ENCODE assay signal across 16 cellular contexts in the genomic region with DNA sequence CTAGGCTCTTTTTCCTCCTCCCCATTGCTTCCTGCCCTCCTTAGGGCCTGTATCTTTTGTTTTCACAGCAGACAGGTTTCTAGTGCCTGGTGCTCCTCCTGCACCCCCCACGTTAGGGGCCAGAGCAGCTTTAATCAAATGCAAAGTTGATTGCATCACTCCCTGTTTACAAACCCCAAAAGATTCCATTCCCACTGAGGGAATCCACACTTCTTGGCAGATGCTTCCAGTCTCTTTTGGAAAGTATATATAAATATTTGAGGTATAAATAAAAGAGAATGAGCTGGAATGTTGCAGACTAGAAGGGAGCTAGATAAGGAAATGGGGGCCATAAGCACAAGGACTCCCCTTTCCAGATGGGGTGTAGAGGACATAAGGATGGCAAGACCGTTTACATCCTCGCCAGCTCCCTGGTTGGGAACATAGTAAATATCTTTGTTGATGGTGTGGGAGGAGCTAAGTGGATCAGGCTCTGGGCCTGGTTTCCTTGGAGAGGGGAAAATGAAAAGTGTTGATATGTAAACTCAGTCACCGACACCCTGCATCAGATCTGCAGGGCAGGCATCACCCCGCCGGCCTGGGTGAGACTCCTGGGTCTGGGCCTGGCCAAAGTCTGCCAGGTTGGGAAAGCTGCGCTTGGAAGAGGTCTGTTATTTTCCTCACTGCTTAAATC. TPM values are rescaled to one million over a fixed set of nuclear protein-coding genes. Genes with fewer than 3 reads are reported as not detected.
DNase-seq lines count a peak whose midpoint lies in the region; ATAC-seq and TF ChIP-seq lines count a peak whose summit lies in the region.
"Had no signal": no experiment of that assay in that cellular context is flagged by ENCODE, and none has a peak within 500 bp of the region (broad histone marks: within the 10 kb centered on the region; RNA-seq: fewer than 3 reads in every experiment).

No MANE protein-coding gene starts in this region.

- no CpG with 5 or more reads among the region's 7 CpGs for WGBS in H9 (ENCODE audit: extremely low coverage, insufficient read length, low lambda C conversion rate)

- H3K23ac ChIP-seq in H9 (ENCODE audit: insufficient read length, low read depth, low read length), result no peak overlapping the region

- H3K9me3 ChIP-seq in H9 (ENCODE audit: control insufficient read depth, low read depth, low read length) (no peaks in the 10 kb centered on the region), WERI-Rb-1 (ENCODE audit: severe bottlenecking) (no peaks in the 10 kb centered on the region)

- peaks cover 1% of the 10 kb centered on the region; the same call in 1 of the 2 replicates for H3K4me1 ChIP-seq in H9 (ENCODE audit: insufficient read depth, low read length)

- H3K4me2 ChIP-seq in H9 (ENCODE audit: insufficient read depth, insufficient read length, low read length), result no peak overlapping the region

- ATAC-seq in GM21529 (IDR thresholded peaks at IDR 0.05; ENCODE audit: unreplicated experiment), result no peak
- ATAC-seq in activated naive CD4-positive, alpha-beta T cell treated with anti-CD3 and anti-CD28 coated beads, Interleukin-2, amount 50 U/mL, for 72 hours, result no peak

- peak overlapping the region; percentile 91 to 99 (median 92) for H3K27ac Mint-ChIP-seq in H9
- no peak overlapping the region for H3K27ac Mint-ChIP-seq in activated naive CD4-positive, alpha-beta T cell treated with anti-CD3 and anti-CD28 coated beads, Interleukin-2, amount 50 U/mL, for 72 hours
- H3K27ac Mint-ChIP-seq: activated B cell treated with CpG ODN at 0.5 μM for 24 hours had no signal

- no peak overlapping the region for H3K4ac ChIP-seq in H9 (ENCODE audit: low read depth, low read length)

- no peak for TF ChIP-seq CTCF in H9 (conservative IDR thresholded peaks at IDR 0.05)
- no peak for TF ChIP-seq CTCF in astrocyte of the spinal cord (IDR thresholded peaks at IDR 0.05; ENCODE audit: low read depth, low read length)
- no peak for TF ChIP-seq CTCF in WERI-Rb-1 (IDR thresholded peaks at IDR 0.05; ENCODE audit: low read depth, low read length)

- H3K4me3 ChIP-seq in astrocyte of the spinal cord (ENCODE audit: low read depth, low read length) (no peak overlapping the region), WERI-Rb-1 (ENCODE audit: low read depth, low read length) (no peak overlapping the region)

- peak overlapping the region; percentile 8 to 31; a peak in 1 of 5 replicates for H3K4me3 Mint-ChIP-seq in H9
- H3K4me3 Mint-ChIP-seq: activated B cell treated with CpG ODN at 0.5 μM for 24 hours, neural crest cell had no signal

- peak overlapping the region; percentile 3 for H3K18ac ChIP-seq in H9 (ENCODE audit: insufficient read length, low read depth, low read length)

- no peak overlapping the region for H3T11ph ChIP-seq in H9 (ENCODE audit: low read length)

- no peak overlapping the region for H2AFZ ChIP-seq in H9 (ENCODE audit: low read length)

- no peak overlapping the region for H2BK120ac ChIP-seq in H9 (ENCODE audit: low read depth, low read length, poor library complexity, severe bottlenecking)

- H4K5ac ChIP-seq in H9 (ENCODE audit: insufficient read length, low read depth, low read length), result no peak overlapping the region

- DNase-seq in H9 (peak; percentile 70), astrocyte of the spinal cord (ENCODE audit: low read depth, low spot score) (peak; percentile 47), iPS-NIHi7 (ENCODE audit: extremely low spot score) (peak; percentile 78), superior temporal gyrus (ENCODE audit: extremely low spot score) (peak; percentile 12), GF-D8 (lab: John Stamatoyannopoulos, UW) (no peak), WERI-Rb-1 (no peak)
- DNase-seq in activated naive CD4-positive, alpha-beta T cell treated with anti-CD3 and anti-CD28 coated beads, Interleukin-2, amount 50 U/mL, for 72 hours (ENCODE audit: low spot score in 2 of 2), result no peak
- DNase-seq: activated B cell treated with CpG ODN at 0.5 μM for 24 hours; activated gamma-delta T cell; DMS53; effector CD4-positive, alpha-beta T cell; NCI-H2227 treated with DMSO at 0.1 percent for 48 hours; Right ventricle myocardium superior; stimulated activated CD4-positive, alpha-beta T cell treated with anti-CD3 and anti-CD28 coated beads, Interleukin-2, amount 100 ng/mL, for 24 hours had no signal

- no peak overlapping the region for H3K9ac ChIP-seq in H9 (ENCODE audit: extremely low read depth, insufficient read length, low read length)

- H3K56ac ChIP-seq in H9 (ENCODE audit: insufficient read length, low read depth, low read length), result no peak overlapping the region

- H3K36me3 Mint-ChIP-seq in H9 (ENCODE audit: insufficient read depth in 1 of 3, low read depth in 3 of 3), result peaks cover 32 to 36% (median 35%) of the 10 kb centered on the region in 3 experiments
- peaks cover 0 to 7% of the 10 kb centered on the region in 2 donors for H3K36me3 Mint-ChIP-seq in activated naive CD4-positive, alpha-beta T cell treated with anti-CD3 and anti-CD28 coated beads, Interleukin-2, amount 50 U/mL, for 72 hours

- no peak overlapping the region for H2BK20ac ChIP-seq in H9 (ENCODE audit: low read depth, low read length, poor library complexity, severe bottlenecking)

- H3K14ac ChIP-seq in H9 (ENCODE audit: insufficient read depth, low read length), result 0 out of 2 replicates have a peak overlapping the region, but pooled peaks have one; percentile 68

- H3K36me3 ChIP-seq in WERI-Rb-1, result peaks cover 34% of the 10 kb centered on the region

- in situ Hi-C loops in astrocyte of the spinal cord (cut with HindIII; ENCODE audit: low sequenced_read_pairs), result no loop called here

- H2BK15ac ChIP-seq in H9 (ENCODE audit: low read depth, low read length), result no peak overlapping the region

- no peak overlapping the region for H2BK5ac ChIP-seq in H9 (ENCODE audit: insufficient read length, low read length)

- H3K27ac ChIP-seq in H9 (ENCODE audit: insufficient read length, low read depth, low read length) (peak overlapping the region; percentile 4), WERI-Rb-1 (no peak overlapping the region)

- no peaks in the 10 kb centered on the region for H4K20me1 ChIP-seq in H9 (ENCODE audit: control insufficient read depth, insufficient read depth, insufficient read length)

- H2BK12ac ChIP-seq in H9 (ENCODE audit: insufficient read length, low read depth, low read length), result no peak overlapping the region

- no peaks in the 10 kb centered on the region for H3K79me2 ChIP-seq in H9 (ENCODE audit: insufficient read depth, low read length)

- H3K79me1 ChIP-seq in H9 (ENCODE audit: insufficient read depth, low read depth, low read length, poor library complexity, severe bottlenecking), result no peaks in the 10 kb centered on the region

- H4K91ac ChIP-seq in H9 (ENCODE audit: insufficient read length, low read depth, low read length), result no peak overlapping the region

- H3K4me1 Mint-ChIP-seq in H9, result peaks cover 55 to 65% of the 10 kb centered on the region in 2 experiments

- H4K8ac ChIP-seq in H9 (replicated peaks; ENCODE audit: insufficient read length, low read depth, low read length), result no peak overlapping the region

- no peaks in the 10 kb centered on the region; a peak in 1 of 5 replicates for H3K9me3 Mint-ChIP-seq in H9
- H3K9me3 Mint-ChIP-seq in activated naive CD4-positive, alpha-beta T cell treated with anti-CD3 and anti-CD28 coated beads, Interleukin-2, amount 50 U/mL, for 72 hours, result no peaks in the 10 kb centered on the region
- H3K9me3 Mint-ChIP-seq: activated B cell treated with CpG ODN at 0.5 μM for 24 hours, neural crest cell had no signal

- no peak overlapping the region for H2AK5ac ChIP-seq in H9 (ENCODE audit: insufficient read length, low read length)

- H3K27me3 Mint-ChIP-seq in H9 (ENCODE audit: low read depth), result peaks cover 51% of the 10 kb centered on the region

- no peaks in the 10 kb centered on the region for H3K27me3 ChIP-seq in H9 (ENCODE audit: insufficient read depth, low read length)
- H3K27me3 ChIP-seq in WERI-Rb-1 (ENCODE audit: insufficient read depth, low read depth, severe bottlenecking), result no peaks in the 10 kb centered on the region

- peaks cover 5% of the 10 kb centered on the region for H3K23me2 ChIP-seq in H9 (ENCODE audit: insufficient read length, low read depth, low read length, poor library complexity, severe bottlenecking)

RNA-seq across cellular contexts. Expression of a gene that starts 6.2 kb away (rescaled TPM):
- total RNA-seq in H9 (2021), result 59.9 and 60.9 TPM in 2 replicates
- under 1 TPM in 1 of 2 donors, not detected in 1; 0.12 TPM for total RNA-seq in activated naive CD4-positive, alpha-beta T cell treated with anti-CD3 and anti-CD28 coated beads, Interleukin-2, amount 50 U/mL, for 72 hours
- total RNA-seq: activated B cell treated with CpG ODN at 0.5 μM for 24 hours had no signal

RNA-seq across cellular contexts. Expression of a gene that starts 11.9 kb away (rescaled TPM):
- 1.2 and 2.2 TPM in 2 replicates for total RNA-seq in H9 (2021)
- total RNA-seq in activated naive CD4-positive, alpha-beta T cell treated with anti-CD3 and anti-CD28 coated beads, Interleukin-2, amount 50 U/mL, for 72 hours, result 1 to 10 TPM; 2.3 to 5.8 TPM

RNA-seq across cellular contexts. Expression of a gene that starts 12.1 kb away (rescaled TPM):
- total RNA-seq in H9 (2021), result 24.4 and 27.4 TPM in 2 replicates
- total RNA-seq in activated naive CD4-positive, alpha-beta T cell treated with anti-CD3 and anti-CD28 coated beads, Interleukin-2, amount 50 U/mL, for 72 hours, result 10 to 100 TPM; 10.8 to 22.3 TPM

RNA-seq across cellular contexts. Expression of a gene that starts 33.4 kb away (rescaled TPM):
- total RNA-seq in H9 (2021), result 105 and 106 TPM in 2 replicates
- total RNA-seq in activated naive CD4-positive, alpha-beta T cell treated with anti-CD3 and anti-CD28 coated beads, Interleukin-2, amount 50 U/mL, for 72 hours, result 10 to 100 TPM; 57.1 to 77.4 TPM

RNA-seq across cellular contexts. Expression of a gene that starts 43.9 kb away (rescaled TPM):
- 9.7 and 10.5 TPM in 2 replicates for total RNA-seq in H9 (2021)
- total RNA-seq in activated naive CD4-positive, alpha-beta T cell treated with anti-CD3 and anti-CD28 coated beads, Interleukin-2, amount 50 U/mL, for 72 hours, result 1 to 10 TPM; 4.4 to 5.0 TPM

Comparison
In these comparisons a context has a peak if more than half of its experiments do, and no peak if none do; other contexts are left out.
1. DNase-seq: peak in H9 (single experiment), astrocyte of the spinal cord (single experiment), iPS-NIHi7 (single experiment) and superior temporal gyrus (single experiment); none in GF-D8 (single experiment), activated naive CD4-positive, alpha-beta T cell treated with anti-CD3 and anti-CD28 coated beads, Interleukin-2, amount 50 U/mL, for 72 hours (0 of 2) and WERI-Rb-1 (single experiment).
2. H3K27ac Mint-ChIP-seq: peak in H9 (3 of 3); none in activated naive CD4-positive, alpha-beta T cell treated with anti-CD3 and anti-CD28 coated beads, Interleukin-2, amount 50 U/mL, for 72 hours (0 of 2).
3. RNA of a gene that starts 6.2 kb away (total RNA-seq): 59.9 to 60.9 TPM in H9; 0.12 TPM in activated naive CD4-positive, alpha-beta T cell treated with anti-CD3 and anti-CD28 coated beads, Interleukin-2, amount 50 U/mL, for 72 hours; every median in the first group is over 10 times any median in the second.